ENCODE assay signal across 9 cellular contexts in genomic region chr14:92794961-92795360, GRCh38. TPM values are rescaled to one million over a fixed set of nuclear protein-coding genes. Genes with fewer than 3 reads are reported as not detected.
DNase-seq lines count a peak whose midpoint lies in the region; ATAC-seq, FAIRE-seq and TF ChIP-seq lines count a peak whose summit lies in the region.
"Had no signal": no experiment of that assay in that cellular context is flagged by ENCODE, and none has a peak within 500 bp of the region (broad histone marks: within the 10 kb centered on the region; RNA-seq: fewer than 3 reads in every experiment).

No MANE protein-coding gene starts in this region.

- peak overlapping the region; percentile 93 for H3K9ac ChIP-seq in endothelial cell of umbilical vein (replicated peaks; ENCODE audit: extremely low read depth, insufficient read depth, low read length)

- H3K4me3 Mint-ChIP-seq in CD4-positive, alpha-beta memory T cell = peak overlapping the region; percentile 84 to 98 (median 96)

- BruUV-seq in OCI-LY7 (replicated peaks; lab: Mats Ljungman, UMichigan) = no TSS peak
- BruUV-seq in endothelial cell of umbilical vein (replicated peaks; lab: Mats Ljungman, UMichigan) = no TSS peak

- no peak for DNase-seq in CD4-positive, alpha-beta memory T cell
- no peak for DNase-seq in OCI-LY7 (ENCODE audit: low spot score)
- no peak for DNase-seq in endothelial cell of umbilical vein (ENCODE audit: low read depth, low spot score)
- DNase-seq in H4 (ENCODE audit: low spot score) = no peak
- DNase-seq in NCI-H2227 (lab: John Stamatoyannopoulos, UW; ENCODE audit: unreplicated experiment) = no peak
- DNase-seq in H54 (ENCODE audit: insufficient read length, low spot score) = no peak

- H3K9me3 Mint-ChIP-seq in CD4-positive, alpha-beta memory T cell = peaks cover 0 to 12% (median 11%) of the 10 kb centered on the region in 8 donors

- H3K4me2 ChIP-seq in OCI-LY7 (ENCODE audit: low read length) (peak overlapping the region; percentile 95), endothelial cell of umbilical vein (ENCODE audit: insufficient read depth, low read length) (peak overlapping the region; percentile 73)

- H3K27me3 Mint-ChIP-seq in CD4-positive, alpha-beta memory T cell = no peaks in the 10 kb centered on the region

- H4K20me1 ChIP-seq in OCI-LY7 (ENCODE audit: insufficient read depth, low read length) = no peaks in the 10 kb centered on the region
- H4K20me1 ChIP-seq in endothelial cell of umbilical vein (replicated peaks; ENCODE audit: control insufficient read depth, extremely low read depth, insufficient read depth, low read length) = no peaks in the 10 kb centered on the region

- H3K27ac ChIP-seq in CD4-positive, alpha-beta memory T cell (ENCODE audit: low read depth, low read length) = peak overlapping the region; percentile 85
- H3K27ac ChIP-seq in OCI-LY7 (ENCODE audit: low read depth, low read length, poor library complexity, severe bottlenecking) (no peak overlapping the region), endothelial cell of umbilical vein (ENCODE audit: insufficient read depth, low read depth, low read length) (peak overlapping the region; percentile 54), neutrophil (peak overlapping the region; percentile 92)

- CTCF ChIA-PET in CD4-positive, alpha-beta memory T cell (lab: Charles Lee; ENCODE audit: partially characterized antibody) = no interaction called here
- CTCF ChIA-PET in OCI-LY7 (lab: Charles Lee; ENCODE audit: unreplicated experiment) (no interaction called here), endothelial cell of umbilical vein (lab: Charles Lee) (no interaction called here)

- H3K4me3 ChIP-seq in CD4-positive, alpha-beta memory T cell (ENCODE audit: low read length in 2 of 2) = peak overlapping the region; percentile 67 to 94
- H3K4me3 ChIP-seq in OCI-LY7 (ENCODE audit: low read depth, low read length, poor library complexity, severe bottlenecking) (peak overlapping the region; percentile 96), endothelial cell of umbilical vein (replicated peaks in 1 of 3; ENCODE audit: insufficient read depth in 1 of 3, low read depth in 1 of 3, low read length in 3 of 3) (peak overlapping the region; percentile 52 to 75 (median 75)), neutrophil (ENCODE audit: low read depth in 1 of 2, low read length in 1 of 2) (peak overlapping the region; percentile 85 to 92)

- no peaks in the 10 kb centered on the region for H3K9me2 ChIP-seq in OCI-LY7 (ENCODE audit: insufficient read depth, low read length)

- peaks cover 26% of the 10 kb centered on the region for H3K79me2 ChIP-seq in OCI-LY7 (ENCODE audit: insufficient read depth, low read depth, low read length)
- peaks cover 32% of the 10 kb centered on the region for H3K79me2 ChIP-seq in endothelial cell of umbilical vein (ENCODE audit: control insufficient read depth, insufficient read depth, low read length)

- peak; percentile 55 for FAIRE-seq in endothelial cell of umbilical vein (lab: Jason Lieb, UNC)
- no peak for FAIRE-seq in H54 (lab: Jason Lieb, UNC)
- FAIRE-seq: islet of Langerhans had no signal

- peak overlapping the region; percentile 77 to 98 (median 95) for H3K27ac Mint-ChIP-seq in CD4-positive, alpha-beta memory T cell

- TF ChIP-seq POLR2A in endothelial cell of umbilical vein (IDR thresholded peaks at IDR 0.05; ENCODE audit: low read depth, low read length) (no peak), H54 (IDR thresholded peaks at IDR 0.05; ENCODE audit: low read depth, low read length) (no peak)

- H3K9me3 ChIP-seq in CD4-positive, alpha-beta memory T cell (ENCODE audit: control insufficient read depth in 1 of 2, low read length in 2 of 2) = no peaks in the 10 kb centered on the region
- H3K9me3 ChIP-seq in OCI-LY7 (ENCODE audit: low read length) (peaks cover 22% of the 10 kb centered on the region), endothelial cell of umbilical vein (replicated peaks; ENCODE audit: control insufficient read depth, insufficient read depth, low read length) (no peaks in the 10 kb centered on the region), neutrophil (no peaks in the 10 kb centered on the region)

- peaks cover 8% of the 10 kb centered on the region for H3K36me3 ChIP-seq in CD4-positive, alpha-beta memory T cell (ENCODE audit: insufficient read depth, low read length)
- peaks cover 24% of the 10 kb centered on the region for H3K36me3 ChIP-seq in OCI-LY7 (ENCODE audit: insufficient read depth, low read length)
- no peaks in the 10 kb centered on the region for H3K36me3 ChIP-seq in endothelial cell of umbilical vein (ENCODE audit: control insufficient read depth in 2 of 2, extremely low read depth in 1 of 2, insufficient read depth in 2 of 2, low read length in 2 of 2)
- H3K36me3 ChIP-seq in neutrophil = peaks cover 19% of the 10 kb centered on the region

- H3K36me3 Mint-ChIP-seq in CD4-positive, alpha-beta memory T cell = peaks cover 13 to 29% of the 10 kb centered on the region in 2 donors

- H2AFZ ChIP-seq in OCI-LY7 (ENCODE audit: low read length) (0 out of 2 replicates have a peak overlapping the region, but pooled peaks have one; percentile 50), endothelial cell of umbilical vein (ENCODE audit: low read depth, low read length) (no peak overlapping the region)

- dilution Hi-C loops in endothelial cell of umbilical vein (cut with MboI; ENCODE audit: extremely low pct_ligation_motif_present, low sequenced_read_pairs) = no loop called here

- intact Hi-C loops in CD4-positive, alpha-beta memory T cell (cut with micrococcal nuclease) = loop anchor here (1.0 to 10.0 kb wide), 5 partner anchors 47 to 688 kb away; partner anchors contain the start of genes ATXN3, CPSF2, ITPK1 and LGMN
- intact Hi-C loops in OCI-LY7 (cut with micrococcal nuclease; ENCODE audit: unreplicated experiment) = loop anchor here (5.0 kb wide), 1 partner anchor 48 kb away; the partner anchor contains the start of gene LGMN
- intact Hi-C loops in endothelial cell of umbilical vein (cut with micrococcal nuclease) = loop anchor here (1.0 to 5.0 kb wide), 6 partner anchors 47 to 689 kb away; partner anchors contain the start of genes ATXN3, CPSF2, LGMN and NDUFB1

- no peak for TF ChIP-seq CTCF in OCI-LY7 (conservative IDR thresholded peaks at IDR 0.05; ENCODE audit: low read length)
- TF ChIP-seq CTCF in endothelial cell of umbilical vein (IDR thresholded peaks at IDR 0.05; ENCODE audit: extremely low read depth in 1 of 2, insufficient read depth in 1 of 2, low read depth in 1 of 2, low read length in 2 of 2) = no peak
- no peak for TF ChIP-seq CTCF in neutrophil (IDR thresholded peaks at IDR 0.05)

- peaks cover 29 to 51% (median 40%) of the 10 kb centered on the region in 4 donors for H3K4me1 Mint-ChIP-seq in CD4-positive, alpha-beta memory T cell

- H3K4me1 ChIP-seq in CD4-positive, alpha-beta memory T cell (ENCODE audit: insufficient read depth, low read length) = peaks cover 33% of the 10 kb centered on the region
- H3K4me1 ChIP-seq in OCI-LY7 (ENCODE audit: insufficient read depth, low read length, poor library complexity, severe bottlenecking) (peaks cover 20% of the 10 kb centered on the region), endothelial cell of umbilical vein (ENCODE audit: control insufficient read depth, extremely low read depth, insufficient read depth, low read length) (peaks cover 9% of the 10 kb centered on the region), neutrophil (ENCODE audit: control insufficient read depth in 1 of 2, insufficient read depth in 1 of 2, low read depth in 1 of 2, low read length in 1 of 2) (peaks cover 24 to 30% of the 10 kb centered on the region in 2 experiments)

- no peaks in the 10 kb centered on the region for H3K27me3 ChIP-seq in CD4-positive, alpha-beta memory T cell (ENCODE audit: insufficient read depth, low read length)
- no peaks in the 10 kb centered on the region for H3K27me3 ChIP-seq in endothelial cell of umbilical vein (ENCODE audit: control insufficient read depth in 2 of 2, insufficient read depth in 2 of 2, low read length in 2 of 2)
- no peaks in the 10 kb centered on the region for H3K27me3 ChIP-seq in neutrophil

- ATAC-seq in GM19023 (IDR thresholded peaks at IDR 0.05; ENCODE audit: unreplicated experiment) = no peak

- H3K9me1 ChIP-seq in endothelial cell of umbilical vein (replicated peaks; ENCODE audit: control insufficient read depth, extremely low read depth, insufficient read depth, low read length) = no peaks in the 10 kb centered on the region

- POLR2A ChIA-PET in CD4-positive, alpha-beta memory T cell (lab: Charles Lee; ENCODE audit: partially characterized antibody) = no interaction called here
- POLR2A ChIA-PET in OCI-LY7 (lab: Charles Lee) = no interaction called here
- POLR2A ChIA-PET in endothelial cell of umbilical vein (lab: Charles Lee) = no interaction called here

RNA-seq across cellular contexts. Expression of gene GOLGA5, which starts 0.9 kb away (rescaled TPM):
- total RNA-seq in CD4-positive, alpha-beta memory T cell = 10 to 100 TPM; 27.4 to 29.8 TPM
- polyA plus RNA-seq in CD4-positive, alpha-beta memory T cell = 10 to 100 TPM; 18.0 to 26.8 TPM
- total RNA-seq in OCI-LY7 (2014; rRNA removed; shearing (Covaris generic)) = 13.3 and 15.4 TPM in 2 replicates
- total RNA-seq in OCI-LY7 (2022) (19.8 and 22.3 TPM in 2 replicates), endothelial cell of umbilical vein (28.9 and 29.3 TPM in 2 replicates)
- 13.7 and 16.3 TPM in 2 replicates for polyA plus RNA-seq in endothelial cell of umbilical vein
- 23.5 and 28.1 TPM in 2 replicates for polyA plus RNA-seq in endothelial cell of umbilical vein (2011; cell fraction: cytosol; rRNA removed)
- 16.8 and 18.5 TPM in 2 replicates for polyA plus RNA-seq in endothelial cell of umbilical vein (2011; cell fraction: nucleus; rRNA removed)
- polyA plus RNA-seq in endothelial cell of umbilical vein (2012) = 24.6 and 30.1 TPM in 2 replicates
- polyA minus RNA-seq in endothelial cell of umbilical vein = 11.1 and 12.7 TPM in 2 replicates
- polyA minus RNA-seq in endothelial cell of umbilical vein (2011; cell fraction: cytosol; rRNA and poly(A)+ RNA removed) = 8.3 TPM
- polyA minus RNA-seq in endothelial cell of umbilical vein (2011; cell fraction: nucleus; rRNA and poly(A)+ RNA removed) = 15.1 and 17.4 TPM in 2 replicates
- 21.9 and 35.4 TPM in 2 replicates for total RNA-seq in H4 (2014; rRNA removed; shearing (Covaris generic))

RNA-seq across cellular contexts. Expression of gene LGMN, which starts 46.5 kb away (rescaled TPM):
- 10 to 100 TPM; 14.0 TPM for total RNA-seq in CD4-positive, alpha-beta memory T cell
- polyA plus RNA-seq in CD4-positive, alpha-beta memory T cell = 10 to 100 TPM in 1 of 2 donors, 1 to 10 TPM in 1; 9.6 to 10.6 TPM
- 24.8 and 27.7 TPM in 2 replicates for total RNA-seq in OCI-LY7 (2014; rRNA removed; shearing (Covaris generic))
- 22.1 and 26.1 TPM in 2 replicates for total RNA-seq in OCI-LY7 (2022)
- 56.7 and 62.6 TPM in 2 replicates for total RNA-seq in endothelial cell of umbilical vein
- polyA plus RNA-seq in endothelial cell of umbilical vein = 85.8 and 99.2 TPM in 2 replicates
- polyA plus RNA-seq in endothelial cell of umbilical vein (2011; cell fraction: cytosol; rRNA removed) = 122 and 126 TPM in 2 replicates
- polyA plus RNA-seq in endothelial cell of umbilical vein (2011; cell fraction: nucleus; rRNA removed) = 73.2 and 83.3 TPM in 2 replicates
- polyA plus RNA-seq in endothelial cell of umbilical vein (2012) = 70.4 and 81.1 TPM in 2 replicates
- polyA minus RNA-seq in endothelial cell of umbilical vein = 52.1 and 66.6 TPM in 2 replicates
- polyA minus RNA-seq in endothelial cell of umbilical vein (2011; cell fraction: cytosol; rRNA and poly(A)+ RNA removed) = 16.8 TPM
- 20.4 and 28.7 TPM in 2 replicates for polyA minus RNA-seq in endothelial cell of umbilical vein (2011; cell fraction: nucleus; rRNA and poly(A)+ RNA removed)
- total RNA-seq in H4 (2014; rRNA removed; shearing (Covaris generic)) = 30.1 and 38.5 TPM in 2 replicates
